In genomic region chr3:111882799-111883198, GRCh38 we compare ENCODE assay signal across 11 cellular contexts. TPM values are rescaled to one million over a fixed set of nuclear protein-coding genes. Genes with fewer than 3 reads are reported as not detected.
A peak's percentile ranks its signal among the peaks of the same experiment; 100 is the strongest.
DNase-seq lines count a peak whose midpoint lies in the region; ATAC-seq and TF ChIP-seq lines count a peak whose summit lies in the region.
"Had no signal": no experiment of that assay in that cellular context is flagged by ENCODE, and none has a peak within 500 bp of the region (broad histone marks: within the 10 kb centered on the region; RNA-seq: fewer than 3 reads in every experiment).

No MANE protein-coding gene starts in this region.

- H3K9me3 ChIP-seq in HCT116 (ENCODE audit: control insufficient read depth in 1 of 2, insufficient read depth in 1 of 2, low read depth in 1 of 2, low read length in 2 of 2) (peaks cover 5 to 6% of the 10 kb centered on the region in 2 experiments; a peak in 2 of 4 replicates), sigmoid colon (peaks cover 0 to 3% (median 1%) of the 10 kb centered on the region in 4 donors)

- TF ChIP-seq RAD21 in HCT116 (IDR thresholded peaks at IDR 0.05; ENCODE audit: low read depth), result no peak

- no peak for TF ChIP-seq EP300 in sigmoid colon (IDR thresholded peaks at IDR 0.05)

- BruUV-seq in HCT116 (replicated peaks; lab: Mats Ljungman, UMichigan), result no TSS peak

- no peak for DNase-seq in HCT116 (ENCODE audit: low read depth, low spot score)
- no peak for DNase-seq in sigmoid colon
- no peak for DNase-seq in left ventricle myocardium superior
- DNase-seq in KG1 (lab: John Stamatoyannopoulos, UW), result no peak
- no peak for DNase-seq in GF-D8 (lab: John Stamatoyannopoulos, UW)
- DNase-seq: activated naive CD4-positive, alpha-beta T cell; NCI-H146; Peyer's patch had no signal

- CTCF ChIA-PET in HCT116 (lab: Charles Lee), result interaction anchor here (0.6 kb wide), 1 partner anchor 11 kb away, joined by 3 read pairs; no protein-coding TSS in a partner anchor

- ATAC-seq in GM19043 (IDR thresholded peaks at IDR 0.05; ENCODE audit: low read depth, unreplicated experiment), result peak; percentile 96
- no peak for ATAC-seq in HCT116
- ATAC-seq in HG03432 (IDR thresholded peaks at IDR 0.05; ENCODE audit: unreplicated experiment), result peak; percentile 98
- no peak for ATAC-seq in left ventricle myocardium superior

- H3K4me3 ChIP-seq in HCT116 (replicated peaks in 1 of 2; ENCODE audit: low read depth in 1 of 2, low read length in 2 of 2) (no peak overlapping the region), sigmoid colon (no peak overlapping the region)
- H3K4me3 ChIP-seq: Peyer's patch, tibial nerve had no signal

- no peak overlapping the region for H3K4me2 ChIP-seq in HCT116 (ENCODE audit: low read length)

- TF ChIP-seq CTCF in HCT116 (IDR thresholded peaks at IDR 0.05 in 2 of 3, conservative IDR thresholded peaks at IDR 0.05 in 1 of 3; ENCODE audit: borderline replicate concordance in 1 of 3, insufficient read depth in 1 of 3, low read depth in 2 of 3, low read length in 2 of 3), result no peak
- no peak for TF ChIP-seq CTCF in sigmoid colon (IDR thresholded peaks at IDR 0.05)

- H4K20me1 ChIP-seq in HCT116 (ENCODE audit: insufficient read depth), result no peaks in the 10 kb centered on the region

- H3K27ac ChIP-seq in HCT116 (ENCODE audit: low read depth, low read length) (no peak overlapping the region), sigmoid colon (peak overlapping the region in 3 of 4 donors; percentile 32 to 59 (median 53))
- H3K27ac ChIP-seq: Peyer's patch had no signal

- H3K36me3 ChIP-seq in HCT116 (ENCODE audit: control insufficient read depth in 1 of 2, insufficient read depth in 2 of 2, low read length in 2 of 2), result peaks cover 34 to 75% of the 10 kb centered on the region in 2 experiments
- peaks cover 0 to 29% (median 0%) of the 10 kb centered on the region in 4 donors for H3K36me3 ChIP-seq in sigmoid colon
- H3K36me3 ChIP-seq: Peyer's patch had no signal

- RAD21 ChIA-PET in HCT116 (lab: Charles Lee; ENCODE audit: low non-redundant PET in 1 of 2, low total read pairs in 2 of 2, uncharacterized antibody in 2 of 2, unreplicated experiment in 2 of 2), result no interaction called here

- POLR2A ChIA-PET in HCT116 (lab: Charles Lee), result interaction anchor here (0.6 to 1.2 kb wide), 2 partner anchors 8 to 168 kb away, joined by 4 to 5 read pairs; no protein-coding TSS in a partner anchor

- H3K9ac ChIP-seq in HCT116 (ENCODE audit: low read length), result no peak overlapping the region

- H3K27me3 ChIP-seq in HCT116 (ENCODE audit: insufficient read depth, low read length) (no peaks in the 10 kb centered on the region), sigmoid colon (no peaks in the 10 kb centered on the region)
- H3K27me3 ChIP-seq: Peyer's patch, tibial nerve had no signal

- TF ChIP-seq POLR2A in HCT116 (IDR thresholded peaks at IDR 0.05; ENCODE audit: borderline replicate concordance, extremely low read depth, insufficient read depth, insufficient read length), result no peak
- TF ChIP-seq POLR2A in sigmoid colon (IDR thresholded peaks at IDR 0.05), result no peak

- H2AFZ ChIP-seq in HCT116 (ENCODE audit: low read depth, low read length, poor library complexity, severe bottlenecking), result no peak overlapping the region

- intact Hi-C loops in HCT116 (cut with micrococcal nuclease), result loop anchor here (1.0 kb wide), 1 partner anchor 29 kb away; no protein-coding TSS in a partner anchor
- intact Hi-C loops in sigmoid colon (cut with DNase I), result loop anchor here (5.0 kb wide), 1 partner anchor 40 kb away; no protein-coding TSS in a partner anchor
- intact Hi-C loops in left ventricle myocardium superior (cut with micrococcal nuclease), result no loop called here

- peaks cover 97% of the 10 kb centered on the region for H3K79me2 ChIP-seq in HCT116 (ENCODE audit: insufficient read depth, low read length)

- H3K4me1 ChIP-seq in HCT116 (ENCODE audit: control insufficient read depth in 1 of 2, insufficient read depth in 2 of 2, low read length in 2 of 2) (peaks cover 0 to 4% of the 10 kb centered on the region in 2 experiments; a peak in 1 of 4 replicates), sigmoid colon (peaks cover 0 to 68% (median 38%) of the 10 kb centered on the region in 4 donors)
- H3K4me1 ChIP-seq: Peyer's patch had no signal

- no peaks in the 10 kb centered on the region for H3K9me2 ChIP-seq in HCT116 (ENCODE audit: insufficient read depth)

TF ChIP-seq in HCT116, 20 proteins besides CTCF, POLR2A, EP300 and RAD21:
- TF ChIP-seq YY1 (IDR thresholded peaks at IDR 0.05; ENCODE audit: extremely low read depth, insufficient replicate concordance, low read depth, low read length), result no peak
- TF ChIP-seq SRF (IDR thresholded peaks at IDR 0.05; ENCODE audit: low read depth), result 0 out of 2 replicates have a peak, but pooled peaks have one; percentile 0
TF ChIP-seq in HCT116: peak in this region for 1.

RNA-seq across cellular contexts. Expression of gene PHLDB2, which starts 23.7 kb away (rescaled TPM):
- total RNA-seq in HCT116 (2021; ENCODE audit: unreplicated experiment), result 143 TPM
- polyA plus RNA-seq in HCT116 (2012), result 37.9 and 46.8 TPM in 2 replicates
- total RNA-seq in sigmoid colon, result 100 to 1,000 TPM; 120 to 471 (median 132) TPM
- 10 to 100 TPM in 1 of 3 donors, 1 to 10 TPM in 2; 4.4 to 14.4 (median 7.2) TPM for polyA plus RNA-seq in sigmoid colon
- total RNA-seq in left ventricle myocardium superior, result 128 TPM

Comparison
In these comparisons a context has a peak if more than half of its experiments do, and no peak if none do; other contexts are left out.
1. ATAC-seq: peak in GM19043 (single experiment) and HG03432 (single experiment); none in HCT116 (single experiment) and left ventricle myocardium superior (single experiment).